11 cellular contexts compared by ENCODE assay signal in genomic region chr10:101781655-101781983, GRCh38. TPM values are rescaled to one million over a fixed set of nuclear protein-coding genes. Genes with fewer than 3 reads are reported as not detected.
DNase-seq lines count a peak whose midpoint lies in the region; ATAC-seq, FAIRE-seq and TF ChIP-seq lines count a peak whose summit lies in the region.
"Had no signal": no experiment of that assay in that cellular context is flagged by ENCODE, and none has a peak within 500 bp of the region (broad histone marks: within the 10 kb centered on the region; RNA-seq: fewer than 3 reads in every experiment).

No MANE protein-coding gene starts in this region.

- FAIRE-seq in HepG2 (lab: Jason Lieb, UNC) = no peak

- no peak for TF ChIP-seq EP300 in HepG2 (IDR thresholded peaks at IDR 0.05; ENCODE audit: low read depth in 2 of 2, low read length in 2 of 2)
- TF ChIP-seq EP300 in HepG2 (CRISPR knock-in tag; IDR thresholded peaks at IDR 0.05; ENCODE audit: borderline replicate concordance) = no peak

- peaks cover 2 to 8% of the 10 kb centered on the region in 2 experiments; a peak in 4 of 5 replicates for H3K36me3 ChIP-seq in HepG2 (replicated peaks in 1 of 2; ENCODE audit: control insufficient read depth in 1 of 2, insufficient read depth in 2 of 2, low read length in 2 of 2)
- peaks cover 0 to 16% (median 9%) of the 10 kb centered on the region in 4 donors for H3K36me3 ChIP-seq in right lobe of liver
- H3K36me3 ChIP-seq in Panc1 (ENCODE audit: control insufficient read depth, insufficient read depth, low read length) = peaks cover 16% of the 10 kb centered on the region
- H3K36me3 ChIP-seq in fibroblast of lung (ENCODE audit: control insufficient read depth, insufficient read depth, low read length) = no peaks in the 10 kb centered on the region

- 94% methylated on average over 7 of the region's 7 CpGs for WGBS in HepG2 (ENCODE audit: low lambda C conversion rate)
- WGBS in right lobe of liver (ENCODE audit: insufficient coverage, low coverage, low lambda C conversion rate, missing lambda C conversion rate) = 68% methylated on average over 6 of the region's 7 CpGs

- peaks cover 9% of the 10 kb centered on the region for H3K79me2 ChIP-seq in HepG2 (ENCODE audit: insufficient read depth, low read length)
- H3K79me2 ChIP-seq in fibroblast of lung (ENCODE audit: control insufficient read depth, insufficient read depth, low read length) = peaks cover 9% of the 10 kb centered on the region

- H3K27ac ChIP-seq in HepG2 (ENCODE audit: extremely low read length, insufficient read depth, low read length) (no peak overlapping the region), right lobe of liver (no peak overlapping the region), Panc1 (ENCODE audit: low read length) (no peak overlapping the region), fibroblast of lung (ENCODE audit: insufficient read depth, low read length) (no peak overlapping the region)

- BruUV-seq in HepG2 (replicated peaks; lab: Mats Ljungman, UMichigan) (no TSS peak), Panc1 (replicated peaks; lab: Mats Ljungman, UMichigan) (no TSS peak)

- H2AFZ ChIP-seq in HepG2 (ENCODE audit: low read length) (no peak overlapping the region), fibroblast of lung (ENCODE audit: low read length) (no peak overlapping the region)

- peaks cover 0 to 3% of the 10 kb centered on the region in 2 experiments; a peak in 1 of 5 replicates for H3K27me3 ChIP-seq in HepG2 (ENCODE audit: control insufficient read depth in 1 of 2, insufficient read depth in 2 of 2, low read length in 2 of 2)
- no peaks in the 10 kb centered on the region for H3K27me3 ChIP-seq in right lobe of liver
- H3K27me3 ChIP-seq in Panc1 (ENCODE audit: control insufficient read depth, insufficient read depth, low read length) = no peaks in the 10 kb centered on the region
- H3K27me3 ChIP-seq in fibroblast of lung (ENCODE audit: control insufficient read depth, insufficient read depth, low read length) = peaks cover 5% of the 10 kb centered on the region

- peak overlapping the region; percentile 89 for H3K4me2 ChIP-seq in HepG2 (ENCODE audit: low read depth, low read length)
- H3K4me2 ChIP-seq in fibroblast of lung (ENCODE audit: extremely low read depth, insufficient read depth, low read length) = peak overlapping the region; percentile 8

- TF ChIP-seq POLR2A in HepG2 (IDR thresholded peaks at IDR 0.05; ENCODE audit: insufficient read depth in 1 of 2, low read depth in 2 of 2, low read length in 2 of 2) (no peak), right lobe of liver (IDR thresholded peaks at IDR 0.05) (no peak)

- H3K9ac ChIP-seq in HepG2 (ENCODE audit: insufficient read depth, low read depth, low read length) = peak overlapping the region; percentile 83; the same call in 1 of the 2 replicates
- no peak overlapping the region for H3K9ac ChIP-seq in fibroblast of lung (ENCODE audit: insufficient read depth, low read length)

- H4K20me1 ChIP-seq in HepG2 (ENCODE audit: insufficient read depth, low read length) (peaks cover 5% of the 10 kb centered on the region; the same call in 1 of the 2 replicates), fibroblast of lung (ENCODE audit: control insufficient read depth, extremely low read depth, insufficient read depth, low read length) (no peaks in the 10 kb centered on the region)

- POLR2A ChIA-PET in HepG2 (lab: Yijun Ruan, JAX) (interaction anchor here (0.6 to 1.3 kb wide), 3 partner anchors 37 to 179 kb away, joined by 3 read pairs; no protein-coding TSS in a partner anchor), Panc1 (lab: Charles Lee) (interaction anchor here (0.5 to 0.8 kb wide), 3 partner anchors 179 to 340 kb away, joined by 5 to 9 read pairs (median 6); no protein-coding TSS in a partner anchor)

- intact Hi-C loops in HepG2 (cut with micrococcal nuclease; ENCODE audit: unreplicated experiment) (loop anchor here (1.0 to 2.0 kb wide), 2 partner anchors 179 to 567 kb away; no protein-coding TSS in a partner anchor), right lobe of liver (cut with DNase I) (no loop called here), Panc1 (cut with micrococcal nuclease; ENCODE audit: unreplicated experiment) (loop anchor here (2.0 to 10.0 kb wide), 2 partner anchors 179 to 567 kb away; no protein-coding TSS in a partner anchor)

- TF ChIP-seq RAD21 in HepG2 (CRISPR knock-in tag; IDR thresholded peaks at IDR 0.05) = no peak

- no peaks in the 10 kb centered on the region for H3K9me3 ChIP-seq in HepG2 (ENCODE audit: low read length)
- H3K9me3 ChIP-seq in right lobe of liver = no peaks in the 10 kb centered on the region
- H3K9me3 ChIP-seq in Panc1 (ENCODE audit: control insufficient read depth, insufficient read depth, low read depth, low read length) = no peaks in the 10 kb centered on the region
- no peaks in the 10 kb centered on the region for H3K9me3 ChIP-seq in fibroblast of lung (ENCODE audit: control insufficient read depth, insufficient read depth, low read depth, low read length)

- CTCF ChIA-PET in HepG2 (lab: Yijun Ruan, JAX; ENCODE audit: low intra/inter-chr PET ratio, low total read pairs) = interaction anchor here (4.0 kb wide), 1 partner anchor 179 kb away, joined by 28 read pairs; no protein-coding TSS in a partner anchor
- CTCF ChIA-PET in Panc1 (lab: Charles Lee) = interaction anchor here (0.6 to 1.9 kb wide), 15 partner anchors 10 to 687 kb away, joined by 3 to 41 read pairs (median 4); partner anchors contain the start of gene OGA

- no peak for TF ChIP-seq CTCF in HepG2 (CRISPR knock-in tag; IDR thresholded peaks at IDR 0.05)
- TF ChIP-seq CTCF in right lobe of liver (IDR thresholded peaks at IDR 0.05) = no peak
- TF ChIP-seq CTCF in Panc1 (IDR thresholded peaks at IDR 0.05) = no peak
- TF ChIP-seq CTCF in fibroblast of lung (conservative IDR thresholded peaks at IDR 0.05 in 1 of 2, IDR thresholded peaks at IDR 0.05 in 1 of 2; ENCODE audit: low read depth in 1 of 2, low read length in 2 of 2) = no peak

- no peak for DNase-seq in HepG2 (ENCODE audit: low spot score)
- no peak for DNase-seq in right lobe of liver
- no peak for DNase-seq in Panc1 (ENCODE audit: low read depth, low spot score)
- DNase-seq in fibroblast of lung (ENCODE audit: low read depth in 2 of 2) = no peak
- no peak for DNase-seq in cortex of kidney (lab: John Stamatoyannopoulos, UW)
- DNase-seq in dedifferentiated amniotic fluid mesenchymal stem cell (ENCODE audit: extremely low spot score) = no peak
- DNase-seq: NCI-H187 treated with DMSO at 0.1 percent for 48 hours had no signal

- ATAC-seq in HepG2 (no peak), right lobe of liver (no peak), Panc1 (no peak), GM19467 (IDR thresholded peaks at IDR 0.05; ENCODE audit: unreplicated experiment) (no peak), HG03520 (IDR thresholded peaks at IDR 0.05; ENCODE audit: unreplicated experiment) (no peak)

- H3K4me3 ChIP-seq in HepG2 (replicated peaks in 1 of 3; ENCODE audit: insufficient read depth in 1 of 3, low read depth in 2 of 3, low read length in 3 of 3) (peak overlapping the region; percentile 28 to 94 (median 32); a peak in 4 of 6 replicates), right lobe of liver (no peak overlapping the region), Panc1 (ENCODE audit: low read depth in 2 of 2, low read length in 2 of 2) (peak overlapping the region; percentile 83 to 89), fibroblast of lung (replicated peaks in 1 of 4; ENCODE audit: control extremely low read depth in 1 of 4, insufficient read depth in 1 of 4, low read depth in 3 of 4, low read length in 4 of 4) (no peak overlapping the region)

- peaks cover 58% of the 10 kb centered on the region for H3K4me1 ChIP-seq in HepG2 (ENCODE audit: insufficient read depth, low read length)
- peaks cover 0 to 26% (median 9%) of the 10 kb centered on the region in 4 donors for H3K4me1 ChIP-seq in right lobe of liver
- H3K4me1 ChIP-seq in Panc1 (ENCODE audit: control insufficient read depth, insufficient read depth, low read length) = peaks cover 39% of the 10 kb centered on the region
- peaks cover 7% of the 10 kb centered on the region for H3K4me1 ChIP-seq in fibroblast of lung (ENCODE audit: control insufficient read depth, extremely low read depth, insufficient read depth, low read length)

- in situ Hi-C loops in HepG2 (cut with HindIII; ENCODE audit: extremely low pct_ligation_motif_present, low pct_unique_long_range_greater_than_20kb) (loop anchor here (5.0 kb wide), 2 partner anchors 179 to 569 kb away; no protein-coding TSS in a partner anchor), Panc1 (cut with HindIII; ENCODE audit: low pct_unique_long_range_greater_than_20kb, low sequenced_read_pairs) (no loop called here)

RNA-seq across cellular contexts. Expression of gene NPM3, which starts 1.6 kb away (rescaled TPM):
- total RNA-seq in HepG2 (2016; rRNA removed; fragmentation: Illumina TruSeq; extraction: Trizol) = 129 and 160 TPM in 2 replicates
- total RNA-seq in HepG2 (2016; cell fraction: cytosol; rRNA removed; fragmentation: Illumina TruSeq; extraction: Trizol; ENCODE audit: low read depth) = 72.9 and 79.2 TPM in 2 replicates
- 127 and 156 TPM in 2 replicates for total RNA-seq in HepG2 (2016; cell fraction: insoluble cytoplasmic fraction; rRNA removed; fragmentation: Illumina TruSeq; extraction: Trizol)
- total RNA-seq in HepG2 (2016; cell fraction: membrane; rRNA removed; fragmentation: Illumina TruSeq; extraction: Trizol) = 118 and 120 TPM in 2 replicates
- total RNA-seq in HepG2 (2016; cell fraction: nucleus; rRNA removed; fragmentation: Illumina TruSeq; extraction: Trizol) = 40.1 and 46.2 TPM in 2 replicates
- polyA plus RNA-seq in HepG2 (2011; rRNA removed) = 47.6 and 50.8 TPM in 2 replicates
- polyA plus RNA-seq in HepG2 (2011; cell fraction: cytosol; rRNA removed) = 77.2 and 99.2 TPM in 2 replicates
- 35.2 and 42.2 TPM in 2 replicates for polyA plus RNA-seq in HepG2 (2011; cell fraction: nucleus; rRNA removed)
- polyA plus RNA-seq in HepG2 (2012) = 50.7 and 56.1 TPM in 2 replicates
- polyA plus RNA-seq in HepG2 (2016; cell fraction: cytosol; fragmentation: Illumina TruSeq; extraction: Trizol; ENCODE audit: low read depth) = 74.7 and 76.8 TPM in 2 replicates
- polyA plus RNA-seq in HepG2 (2016; cell fraction: insoluble cytoplasmic fraction; fragmentation: Illumina TruSeq; extraction: Trizol; ENCODE audit: low read depth) = 123 and 134 TPM in 2 replicates
- 94.9 and 101 TPM in 2 replicates for polyA plus RNA-seq in HepG2 (2016; cell fraction: membrane; fragmentation: Illumina TruSeq; extraction: Trizol; ENCODE audit: low read depth)
- polyA plus RNA-seq in HepG2 (2016; cell fraction: nucleus; fragmentation: Illumina TruSeq; extraction: Trizol; ENCODE audit: insufficient read depth, low read depth) = 69.1 and 70.7 TPM in 2 replicates
- 57.7 and 87.9 TPM in 2 replicates for polyA minus RNA-seq in HepG2 (2011; rRNA and poly(A)+ RNA removed; ENCODE audit: low replicate concordance)
- 11.6 and 28.0 TPM in 2 replicates for polyA minus RNA-seq in HepG2 (2011; cell fraction: cytosol; rRNA and poly(A)+ RNA removed)
- 4.2 and 7.6 TPM in 2 replicates for polyA minus RNA-seq in HepG2 (2011; cell fraction: nucleus; rRNA and poly(A)+ RNA removed)
- total RNA-seq in right lobe of liver = 10 to 100 TPM in 3 of 6 experiments, 1 to 10 TPM in 3; 4.7 to 31.8 (median 8.6) TPM
- total RNA-seq in Panc1 (2021; ENCODE audit: unreplicated experiment) = 109 TPM
- 178 TPM for polyA plus RNA-seq in Panc1 (2012; ENCODE audit: insufficient read length)
- 80.8 and 95.3 TPM in 2 replicates for total RNA-seq in fibroblast of lung
- polyA plus RNA-seq in fibroblast of lung = 29.1 and 46.7 TPM in 2 replicates
- 43.0 and 67.3 TPM in 2 replicates for polyA plus RNA-seq in fibroblast of lung (2012)
- 52.3 and 71.5 TPM in 2 replicates for polyA minus RNA-seq in fibroblast of lung (ENCODE audit: low replicate concordance)

RNA-seq across cellular contexts. Expression of gene FGF8, which starts 5.7 kb away (rescaled TPM):
- not detected in 2 replicates for total RNA-seq in HepG2 (2016; rRNA removed; fragmentation: Illumina TruSeq; extraction: Trizol)
- not detected in 2 replicates for total RNA-seq in HepG2 (2016; cell fraction: cytosol; rRNA removed; fragmentation: Illumina TruSeq; extraction: Trizol; ENCODE audit: low read depth)
- total RNA-seq in HepG2 (2016; cell fraction: insoluble cytoplasmic fraction; rRNA removed; fragmentation: Illumina TruSeq; extraction: Trizol) = not detected in 2 replicates
- total RNA-seq in HepG2 (2016; cell fraction: membrane; rRNA removed; fragmentation: Illumina TruSeq; extraction: Trizol) = not detected in 2 replicates
- not detected in 2 replicates for total RNA-seq in HepG2 (2016; cell fraction: nucleus; rRNA removed; fragmentation: Illumina TruSeq; extraction: Trizol)
- polyA plus RNA-seq in HepG2 (2011; rRNA removed) = 0.26 TPM in 1 of 2 replicates, not detected in the other
- polyA plus RNA-seq in HepG2 (2011; cell fraction: cytosol; rRNA removed) = not detected in 2 replicates
- polyA plus RNA-seq in HepG2 (2011; cell fraction: nucleus; rRNA removed) = 0.37 and 0.80 TPM in 2 replicates
- not detected in 2 replicates for polyA plus RNA-seq in HepG2 (2012)
- polyA plus RNA-seq in HepG2 (2016; cell fraction: cytosol; fragmentation: Illumina TruSeq; extraction: Trizol; ENCODE audit: low read depth) = not detected in 2 replicates
- polyA plus RNA-seq in HepG2 (2016; cell fraction: insoluble cytoplasmic fraction; fragmentation: Illumina TruSeq; extraction: Trizol; ENCODE audit: low read depth) = not detected in 2 replicates
- polyA plus RNA-seq in HepG2 (2016; cell fraction: membrane; fragmentation: Illumina TruSeq; extraction: Trizol; ENCODE audit: low read depth) = not detected in 2 replicates
- not detected in 2 replicates for polyA plus RNA-seq in HepG2 (2016; cell fraction: nucleus; fragmentation: Illumina TruSeq; extraction: Trizol; ENCODE audit: insufficient read depth, low read depth)
- polyA minus RNA-seq in HepG2 (2011; rRNA and poly(A)+ RNA removed; ENCODE audit: low replicate concordance) = not detected in 2 replicates
- polyA minus RNA-seq in HepG2 (2011; cell fraction: cytosol; rRNA and poly(A)+ RNA removed) = not detected in 2 replicates
- polyA minus RNA-seq in HepG2 (2011; cell fraction: nucleus; rRNA and poly(A)+ RNA removed) = not detected in 2 replicates
- total RNA-seq in right lobe of liver = not detected
- total RNA-seq in Panc1 (2021; ENCODE audit: unreplicated experiment) = 0.39 TPM
- polyA plus RNA-seq in Panc1 (2012; ENCODE audit: insufficient read length) = 0.48 TPM
- not detected in 2 replicates for total RNA-seq in fibroblast of lung
- not detected in 2 replicates for polyA plus RNA-seq in fibroblast of lung
- not detected in 2 replicates for polyA plus RNA-seq in fibroblast of lung (2012)
- not detected in 2 replicates for polyA minus RNA-seq in fibroblast of lung (ENCODE audit: low replicate concordance)
- total RNA-seq: RPMI7951, temporal lobe had no signal

RNA-seq across cellular contexts. Expression of gene OGA, which starts 36.6 kb away (rescaled TPM):
- total RNA-seq in HepG2 (2016; rRNA removed; fragmentation: Illumina TruSeq; extraction: Trizol) (33.2 and 36.5 TPM in 2 replicates), right lobe of liver (10 to 100 TPM; 34.7 to 52.2 (median 36.7) TPM), Panc1 (2021; ENCODE audit: unreplicated experiment) (117 TPM), fibroblast of lung (108 and 193 TPM in 2 replicates)
- total RNA-seq in HepG2 (2016; cell fraction: cytosol; rRNA removed; fragmentation: Illumina TruSeq; extraction: Trizol; ENCODE audit: low read depth) = 23.2 and 27.7 TPM in 2 replicates
- total RNA-seq in HepG2 (2016; cell fraction: insoluble cytoplasmic fraction; rRNA removed; fragmentation: Illumina TruSeq; extraction: Trizol) = 30.6 and 34.0 TPM in 2 replicates
- 23.7 and 29.9 TPM in 2 replicates for total RNA-seq in HepG2 (2016; cell fraction: membrane; rRNA removed; fragmentation: Illumina TruSeq; extraction: Trizol)
- 50.1 and 59.4 TPM in 2 replicates for total RNA-seq in HepG2 (2016; cell fraction: nucleus; rRNA removed; fragmentation: Illumina TruSeq; extraction: Trizol)
- polyA plus RNA-seq in HepG2 (2011; rRNA removed) (35.5 and 39.8 TPM in 2 replicates), fibroblast of lung (50.6 and 69.9 TPM in 2 replicates)
- 7.7 and 10.8 TPM in 2 replicates for polyA plus RNA-seq in HepG2 (2011; cell fraction: cytosol; rRNA removed)
- 66.7 and 69.3 TPM in 2 replicates for polyA plus RNA-seq in HepG2 (2011; cell fraction: nucleus; rRNA removed)
- 35.2 and 48.0 TPM in 2 replicates for polyA plus RNA-seq in HepG2 (2012)
- 1.0 and 1.1 TPM in 2 replicates for polyA plus RNA-seq in HepG2 (2016; cell fraction: cytosol; fragmentation: Illumina TruSeq; extraction: Trizol; ENCODE audit: low read depth)
- 24.3 and 27.7 TPM in 2 replicates for polyA plus RNA-seq in HepG2 (2016; cell fraction: insoluble cytoplasmic fraction; fragmentation: Illumina TruSeq; extraction: Trizol; ENCODE audit: low read depth)
- polyA plus RNA-seq in HepG2 (2016; cell fraction: membrane; fragmentation: Illumina TruSeq; extraction: Trizol; ENCODE audit: low read depth) = 2.9 and 3.6 TPM in 2 replicates
- 105 and 122 TPM in 2 replicates for polyA plus RNA-seq in HepG2 (2016; cell fraction: nucleus; fragmentation: Illumina TruSeq; extraction: Trizol; ENCODE audit: insufficient read depth, low read depth)
- 18.7 and 34.4 TPM in 2 replicates for polyA minus RNA-seq in HepG2 (2011; rRNA and poly(A)+ RNA removed; ENCODE audit: low replicate concordance)
- polyA minus RNA-seq in HepG2 (2011; cell fraction: cytosol; rRNA and poly(A)+ RNA removed) = 18.9 and 20.4 TPM in 2 replicates
- 91.7 and 107 TPM in 2 replicates for polyA minus RNA-seq in HepG2 (2011; cell fraction: nucleus; rRNA and poly(A)+ RNA removed)
- 49.3 TPM for polyA plus RNA-seq in Panc1 (2012; ENCODE audit: insufficient read length)
- 48.0 and 72.0 TPM in 2 replicates for polyA plus RNA-seq in fibroblast of lung (2012)
- polyA minus RNA-seq in fibroblast of lung (ENCODE audit: low replicate concordance) = 17.7 and 37.2 TPM in 2 replicates

Comparison
In these comparisons a context has a peak if more than half of its experiments do, and no peak if none do; other contexts are left out.
1. H3K4me3 ChIP-seq: peak in HepG2 (3 of 3) and Panc1 (2 of 2); none in right lobe of liver (0 of 3) and fibroblast of lung (0 of 4).
2. intact Hi-C loops: an anchor here in HepG2 (1.0 to 2.0 kb wide) and Panc1 (2.0 to 10.0 kb wide); none called in right lobe of liver.